In the genomic region with DNA sequence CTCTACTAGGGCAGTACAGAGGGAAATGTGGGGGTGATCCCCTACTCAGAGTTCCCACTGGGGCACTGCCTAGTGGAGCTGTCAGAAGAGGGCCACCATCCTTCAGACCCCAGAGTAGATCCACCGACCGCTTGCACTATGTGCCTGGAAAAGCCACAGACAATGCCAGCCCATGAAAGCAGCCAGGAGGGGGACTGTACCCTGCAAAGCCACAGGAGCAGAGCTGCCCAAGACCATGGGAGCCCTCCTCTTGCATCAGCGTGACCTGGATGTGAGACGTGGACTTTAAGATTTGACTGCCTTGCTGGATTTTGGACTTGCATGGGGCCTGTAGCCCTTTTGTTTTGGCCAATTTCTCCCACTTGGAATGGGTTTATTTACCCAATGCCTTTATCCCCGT, we compare ENCODE assay signal across 1 cellular context. TPM values are rescaled to one million over a fixed set of nuclear protein-coding genes. Genes with fewer than 3 reads are reported as not detected.
"Had no signal": no experiment of that assay in that cellular context is flagged by ENCODE, and none has a peak within 500 bp of the region (broad histone marks: within the 10 kb centered on the region; RNA-seq: fewer than 3 reads in every experiment).

No MANE protein-coding gene starts in this region.

RNA-seq across cellular contexts. Expression of gene TACR1, which starts 27.9 kb away (rescaled TPM):
- total RNA-seq: G401 had no signal
